In the genomic region with DNA sequence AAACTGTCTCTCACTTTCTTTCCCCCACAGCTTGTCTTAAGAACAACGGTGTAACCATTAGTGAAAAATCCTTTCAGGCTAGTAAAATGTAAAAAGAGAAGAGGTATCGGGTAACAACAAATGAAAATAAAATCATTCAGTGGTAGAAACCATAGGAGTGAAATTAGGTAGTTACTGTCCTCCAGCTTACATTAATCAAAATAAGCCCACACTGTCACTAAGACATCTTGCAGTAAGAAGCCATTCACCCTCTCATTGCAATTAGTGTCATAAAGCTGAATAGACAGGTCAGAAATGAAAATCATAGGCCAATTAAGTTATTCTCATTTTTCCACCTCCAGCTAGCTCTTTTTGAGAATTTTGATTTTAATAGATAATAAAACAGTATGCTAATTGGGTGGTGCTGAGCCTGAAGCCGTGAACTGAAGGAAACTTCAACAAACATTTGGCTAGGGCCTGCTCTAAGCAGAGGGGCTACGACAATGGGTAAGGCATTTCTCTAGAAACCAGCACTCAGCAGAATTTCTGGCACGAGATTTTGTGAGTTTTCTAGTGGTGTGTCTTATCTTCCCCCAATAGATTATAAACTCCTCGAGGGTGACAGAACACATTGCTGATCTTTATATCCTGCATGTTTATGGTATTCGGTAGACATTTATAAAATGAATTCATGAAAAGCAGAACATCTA, we compare ENCODE assay signal across 17 cellular contexts.
"Had no signal": no experiment of that assay in that cellular context is flagged by ENCODE, and none has a peak within 500 bp of the region (broad histone marks: within the 10 kb centered on the region; RNA-seq: fewer than 3 reads in every experiment).

No MANE protein-coding gene starts in this region.

- ATAC-seq: activated CD8-positive, alpha-beta T cell treated with anti-CD3 and anti-CD28 coated beads for 36 hours; body of pancreas; left lobe of liver had no signal

- H3K4me3 ChIP-seq: body of pancreas, coronary artery, lung had no signal

- H3K9me3 ChIP-seq: body of pancreas had no signal

- H3K4me1 ChIP-seq: body of pancreas had no signal

- H3K27ac ChIP-seq: body of pancreas, coronary artery had no signal

- H3K27me3 ChIP-seq: body of pancreas had no signal

- DNase-seq: activated CD4-positive, alpha-beta T cell treated with anti-CD3 and anti-CD28 coated beads for 48 hours; activated CD4-positive, CD25-positive, alpha-beta regulatory T cell; activated CD8-positive, alpha-beta T cell treated with anti-CD3 and anti-CD28 coated beads for 36 hours; activated naive CD4-positive, alpha-beta T cell treated with Interleukin-2 at 50 U/mL for 16 hours; activated naive CD8-positive, alpha-beta T cell treated with anti-CD3 and anti-CD28 coated beads, Interleukin-2, amount 10 ng/mL, durations not matched to agents 7 days and 5 days; activated T-cell treated with anti-CD3 and anti-CD28 coated beads, Interleukin-2, amount 50 U/mL, for 1 hour; amygdala; body of pancreas; stimulated activated CD8-positive, alpha-beta memory T cell treated with anti-CD3 and anti-CD28 coated beads, Interleukin-4, amount 100 ng/mL, for 48 hours; stimulated activated naive CD4-positive, alpha-beta T cell; T1000 had no signal

- FAIRE-seq: endometrium, frontal cortex, keratinocyte had no signal
